9 cellular contexts compared by ENCODE assay signal in the genomic region with DNA sequence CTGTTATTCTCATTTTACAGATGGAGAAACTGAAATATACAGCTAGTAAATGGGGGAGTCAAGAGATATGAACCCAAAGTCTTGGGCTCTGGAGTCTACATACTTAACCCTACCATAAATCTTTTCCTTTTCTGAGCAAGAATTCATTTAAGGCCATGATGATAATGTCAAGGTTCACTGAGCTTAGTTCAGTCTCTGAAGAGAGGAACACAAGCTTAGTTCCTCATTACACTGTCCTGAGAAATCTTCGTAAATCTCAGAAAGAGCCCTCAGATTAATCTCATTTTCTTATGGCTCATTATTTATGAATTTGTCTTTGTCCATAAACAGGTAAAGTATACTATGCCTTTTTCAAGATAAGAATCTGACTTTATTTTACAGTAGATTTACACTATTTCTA.
"Had no signal": no experiment of that assay in that cellular context is flagged by ENCODE, and none has a peak within 500 bp of the region (broad histone marks: within the 10 kb centered on the region; RNA-seq: fewer than 3 reads in every experiment).

No MANE protein-coding gene starts in this region.

- H3K36me3 ChIP-seq: HAP-1 had no signal

- H3K27ac Mint-ChIP-seq: HFFc6, IgD-negative memory B cell had no signal

- ATAC-seq: HCT116, HepG2 had no signal

- H3K9me3 ChIP-seq: HAP-1 had no signal

- H3K27ac ChIP-seq: GM23248, HL-60 had no signal

- FAIRE-seq: HepG2 had no signal

- H3K36me3 Mint-ChIP-seq: IgD-negative memory B cell had no signal

- H3K4me3 ChIP-seq: GM23248, HAP-1 had no signal

- H3K9ac ChIP-seq: GM23248 had no signal

- H3K4me1 ChIP-seq: HAP-1 had no signal

- H3K9me3 Mint-ChIP-seq: HFFc6 had no signal

- H3K4me3 Mint-ChIP-seq: HFFc6, IgD-negative memory B cell had no signal

- DNase-seq: GM23248, GOT3, H7, HFFc6 had no signal

- H2AFZ ChIP-seq: GM23248 had no signal
